In the genomic region with DNA sequence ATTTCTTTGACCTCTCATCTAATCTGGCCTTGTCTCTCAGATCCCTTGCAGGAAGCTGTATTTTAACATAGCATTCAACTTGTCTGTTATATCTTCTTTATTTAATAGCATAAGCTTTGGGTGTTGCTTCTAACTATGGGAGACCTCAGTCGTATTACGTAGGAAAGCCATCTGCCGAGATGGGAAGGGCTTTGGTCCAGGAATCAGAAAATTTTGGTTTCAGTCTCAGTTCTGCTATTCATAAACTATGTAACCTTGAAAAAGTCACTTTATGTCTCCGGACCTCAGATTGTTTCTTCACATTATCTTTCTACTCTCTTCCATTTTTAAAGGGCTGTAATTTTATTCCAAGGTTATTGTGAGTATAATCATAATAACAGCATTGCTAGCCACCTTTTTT, we compare ENCODE assay signal across 18 cellular contexts.
DNase-seq lines count a peak whose midpoint lies in the region; TF ChIP-seq lines count a peak whose summit lies in the region.
"Had no signal": no experiment of that assay in that cellular context is flagged by ENCODE, and none has a peak within 500 bp of the region (broad histone marks: within the 10 kb centered on the region; RNA-seq: fewer than 3 reads in every experiment).

No MANE protein-coding gene starts in this region.

- H3K27ac ChIP-seq in mammary epithelial cell (ENCODE audit: insufficient read depth, low read depth, low read length) (no peak overlapping the region), breast epithelium (no peak overlapping the region), PC-9 (peak overlapping the region; percentile 25; the same call in 1 of the 2 replicates)
- no peak overlapping the region for H3K27ac ChIP-seq in effector memory CD4-positive, alpha-beta T cell (ENCODE audit: insufficient read depth, low read length, poor library complexity, severe bottlenecking)
- H3K27ac ChIP-seq: RWPE1, SJCRH30 had no signal

- no peaks in the 10 kb centered on the region for H3K79me2 ChIP-seq in mammary epithelial cell (ENCODE audit: insufficient read depth, low read length)
- H3K79me2 ChIP-seq in PC-9 (ENCODE audit: low read depth), result no peaks in the 10 kb centered on the region

- TF ChIP-seq POLR2A in breast epithelium (IDR thresholded peaks at IDR 0.05), result no peak

- 69% methylated on average over 4 of the region's 4 CpGs for WGBS in mammary epithelial cell (ENCODE audit: low coverage, missing lambda C conversion rate)

- H3K9me3 ChIP-seq in mammary epithelial cell (replicated peaks; ENCODE audit: insufficient read depth, low read length) (no peaks in the 10 kb centered on the region), breast epithelium (peaks cover 0 to 10% of the 10 kb centered on the region in 2 donors), PC-9 (ENCODE audit: insufficient read depth, low read depth) (no peaks in the 10 kb centered on the region; the same call in 1 of the 2 replicates)
- H3K9me3 ChIP-seq in effector memory CD4-positive, alpha-beta T cell (ENCODE audit: control insufficient read depth, low read length), result no peaks in the 10 kb centered on the region
- H3K9me3 ChIP-seq: SJCRH30 had no signal

- intact Hi-C loops in mammary epithelial cell (cut with micrococcal nuclease), result no loop called here
- intact Hi-C loops in breast epithelium (cut with DNase I; ENCODE audit: low total_unique reads), result loop anchor here (2.0 kb wide), 1 partner anchor 19 kb away; no protein-coding TSS in a partner anchor
- intact Hi-C loops in PC-9 (cut with micrococcal nuclease; ENCODE audit: unreplicated experiment), result no loop called here

- no peak overlapping the region for H3K4me3 ChIP-seq in mammary epithelial cell (replicated peaks in 1 of 3; ENCODE audit: insufficient read depth in 1 of 3, low read depth in 2 of 3, low read length in 3 of 3)
- H3K4me3 ChIP-seq in breast epithelium, result no peak overlapping the region
- no peak overlapping the region for H3K4me3 ChIP-seq in PC-9
- H3K4me3 ChIP-seq in fibroblast of mammary gland (ENCODE audit: control insufficient read depth, low read depth, low read length), result no peak overlapping the region
- H3K4me3 ChIP-seq in effector memory CD4-positive, alpha-beta T cell (ENCODE audit: insufficient read depth, low read depth, low read length, poor library complexity, severe bottlenecking), result no peak overlapping the region
- H3K4me3 ChIP-seq: SJCRH30 had no signal

- H4K20me1 ChIP-seq in mammary epithelial cell (ENCODE audit: insufficient read depth, low read length), result no peaks in the 10 kb centered on the region
- no peaks in the 10 kb centered on the region for H4K20me1 ChIP-seq in PC-9 (ENCODE audit: insufficient read depth)

- H3K9ac ChIP-seq in mammary epithelial cell (ENCODE audit: insufficient read depth, low read length), result no peak overlapping the region

- H3K27me3 ChIP-seq in mammary epithelial cell (ENCODE audit: insufficient read depth, low read length) (no peaks in the 10 kb centered on the region), breast epithelium (no peaks in the 10 kb centered on the region), PC-9 (ENCODE audit: insufficient read depth, low read depth) (no peaks in the 10 kb centered on the region)
- no peaks in the 10 kb centered on the region for H3K27me3 ChIP-seq in effector memory CD4-positive, alpha-beta T cell (replicated peaks; ENCODE audit: control insufficient read depth, insufficient read depth, low read length, poor library complexity, severe bottlenecking)
- H3K27me3 ChIP-seq: SJCRH30 had no signal

- CTCF ChIA-PET in mammary epithelial cell (lab: Charles Lee; ENCODE audit: low non-redundant PET), result no interaction called here
- CTCF ChIA-PET in PC-9 (lab: Charles Lee), result no interaction called here

- no peak overlapping the region for H3K4me3 Mint-ChIP-seq in progenitor cell of endocrine pancreas (ENCODE audit: low read depth)

- no peak overlapping the region for H3K27ac Mint-ChIP-seq in progenitor cell of endocrine pancreas

- H3K36me3 ChIP-seq in mammary epithelial cell (ENCODE audit: insufficient read depth, low read length), result no peaks in the 10 kb centered on the region
- no peaks in the 10 kb centered on the region for H3K36me3 ChIP-seq in breast epithelium
- no peaks in the 10 kb centered on the region for H3K36me3 ChIP-seq in PC-9 (ENCODE audit: low read depth)
- no peaks in the 10 kb centered on the region for H3K36me3 ChIP-seq in effector memory CD4-positive, alpha-beta T cell (ENCODE audit: control insufficient read depth, insufficient read depth, low read length)
- H3K36me3 ChIP-seq: SJCRH30 had no signal

- 0 out of 2 replicates have a peak, but pooled peaks cover 5% of the 10 kb centered on the region for H3F3A ChIP-seq in PC-9 (ENCODE audit: insufficient read depth, low read depth)

- H3K36me3 Mint-ChIP-seq in progenitor cell of endocrine pancreas (ENCODE audit: insufficient read depth), result no peaks in the 10 kb centered on the region

- H2AFZ ChIP-seq in mammary epithelial cell (ENCODE audit: low read depth, low read length), result peak overlapping the region; percentile 61
- H2AFZ ChIP-seq in PC-9, result no peak overlapping the region

- in situ Hi-C loops in mammary epithelial cell (cut with MboI; ENCODE audit: low sequenced_read_pairs in 2 of 2), result no loop called here

- H3K4me1 Mint-ChIP-seq in progenitor cell of endocrine pancreas (ENCODE audit: low read depth), result no peaks in the 10 kb centered on the region

- H3K4me2 ChIP-seq in mammary epithelial cell (ENCODE audit: insufficient read depth, low read depth, low read length), result no peak overlapping the region
- H3K4me2 ChIP-seq in PC-9, result peak overlapping the region; percentile 20

- dilution Hi-C loops in mammary epithelial cell (cut with HindIII; ENCODE audit: low sequenced_read_pairs), result no loop called here

- no peak for TF ChIP-seq CTCF in mammary epithelial cell (conservative IDR thresholded peaks at IDR 0.05 in 1 of 2, IDR thresholded peaks at IDR 0.05 in 1 of 2; ENCODE audit: extremely low read depth in 1 of 2, insufficient read depth in 1 of 2, low read depth in 1 of 2, low read length in 2 of 2)
- no peak for TF ChIP-seq CTCF in breast epithelium (IDR thresholded peaks at IDR 0.05)
- no peak for TF ChIP-seq CTCF in PC-9 (conservative IDR thresholded peaks at IDR 0.05)
- no peak for TF ChIP-seq CTCF in fibroblast of mammary gland (conservative IDR thresholded peaks at IDR 0.05; ENCODE audit: control insufficient read depth, insufficient read depth, low read depth, low read length)
- TF ChIP-seq CTCF in progenitor cell of endocrine pancreas (IDR thresholded peaks at IDR 0.05; ENCODE audit: unreplicated experiment), result no peak

- POLR2A ChIA-PET in PC-9 (lab: Charles Lee; ENCODE audit: unreplicated experiment), result no interaction called here

- DNase-seq in mammary epithelial cell, result no peak
- DNase-seq in breast epithelium (ENCODE audit: low spot score in 2 of 2), result no peak
- DNase-seq in PC-9, result no peak
- peak; percentile 19 for DNase-seq in fibroblast of mammary gland (ENCODE audit: low read depth)
- no peak for DNase-seq in globus pallidus (ENCODE audit: low spot score)
- DNase-seq in activated CD4-positive, CD25-positive, alpha-beta regulatory T cell (lab: John Stamatoyannopoulos, UW), result no peak
- DNase-seq in effector memory CD4-positive, alpha-beta T cell, result no peak
- no peak for DNase-seq in progenitor cell of endocrine pancreas (ENCODE audit: low spot score, unreplicated experiment)
- DNase-seq: 8988T, C1 segment of cervical spinal cord, DND-41, GDM1, KBM-7, NCI-H1092, NCI-H146, NCI-H510A treated with DMSO at 0.1 percent for 48 hours, SJCRH30 had no signal

- peaks cover 17% of the 10 kb centered on the region for H3K9me3 Mint-ChIP-seq in progenitor cell of endocrine pancreas (ENCODE audit: low read depth)

- BruUV-seq in mammary epithelial cell (replicated peaks; lab: Mats Ljungman, UMichigan) (no TSS peak), PC-9 (replicated peaks; lab: Mats Ljungman, UMichigan) (no TSS peak)

- peaks cover 13% of the 10 kb centered on the region for H3K4me1 ChIP-seq in mammary epithelial cell (ENCODE audit: insufficient read depth, low read length)
- no peaks in the 10 kb centered on the region for H3K4me1 ChIP-seq in breast epithelium
- peaks cover 19% of the 10 kb centered on the region for H3K4me1 ChIP-seq in PC-9 (replicated peaks; ENCODE audit: insufficient read depth)
- no peaks in the 10 kb centered on the region for H3K4me1 ChIP-seq in effector memory CD4-positive, alpha-beta T cell (ENCODE audit: control insufficient read depth, insufficient read depth, low read length, poor library complexity, severe bottlenecking)
- H3K4me1 ChIP-seq: SJCRH30 had no signal

- no peaks in the 10 kb centered on the region for H3K9me2 ChIP-seq in PC-9 (ENCODE audit: insufficient read depth)

- H3K27me3 Mint-ChIP-seq in progenitor cell of endocrine pancreas, result no peaks in the 10 kb centered on the region
